Comparison of ENCODE assay signal across 1 cellular context in genomic region chrX:109856974-109857373, GRCh38.
TF ChIP-seq lines count a peak whose summit lies in the region.

No MANE protein-coding gene starts in this region.

TF ChIP-seq in HepG2, 621 proteins besides CTCF, POLR2A, EP300 and RAD21 (continued from another document):
- TF ChIP-seq ZNF318 (CRISPR knock-in tag; IDR thresholded peaks at IDR 0.05) (no peak), SAP130 (CRISPR knock-in tag; IDR thresholded peaks at IDR 0.05; ENCODE audit: low read depth) (0 out of 2 replicates have a peak, but pooled peaks have one; percentile 5), BCLAF1 (IDR thresholded peaks at IDR 0.05) (no peak), ZNF468 (CRISPR knock-in tag; IDR thresholded peaks at IDR 0.05) (no peak), ZFP36 (IDR thresholded peaks at IDR 0.05; ENCODE audit: borderline replicate concordance, low read depth, low read length, partially characterized antibody) (no peak), FOXP4 (CRISPR knock-in tag; IDR thresholded peaks at IDR 0.05) (0 out of 2 replicates have a peak, but pooled peaks have one; percentile 16), ZNF143 (CRISPR knock-in tag; IDR thresholded peaks at IDR 0.05) (no peak), FOXJ3 (CRISPR knock-in tag; IDR thresholded peaks at IDR 0.05; ENCODE audit: borderline replicate concordance) (no peak), HBP1 (CRISPR knock-in tag; IDR thresholded peaks at IDR 0.05; ENCODE audit: low read depth) (no peak), GATAD2A (CRISPR knock-in tag; IDR thresholded peaks at IDR 0.05) (peak; percentile 42; the same call in 1 of the 2 replicates), RARA (CRISPR knock-in tag; IDR thresholded peaks at IDR 0.05) (peak; percentile 84), KDM5A (IDR thresholded peaks at IDR 0.05; ENCODE audit: borderline replicate concordance, low read length) (peak; percentile 46; the same call in 1 of the 2 replicates), MED1 (CRISPR knock-in tag; IDR thresholded peaks at IDR 0.05) (0 out of 2 replicates have a peak, but pooled peaks have one; percentile 33), STAG1 (CRISPR knock-in tag; IDR thresholded peaks at IDR 0.05) (peak; percentile 68), ATF3 (CRISPR knock-in tag; IDR thresholded peaks at IDR 0.05) (no peak), PHF21A (CRISPR knock-in tag; IDR thresholded peaks at IDR 0.05) (0 out of 2 replicates have a peak, but pooled peaks have one; percentile 25), SMC3 (IDR thresholded peaks at IDR 0.05; ENCODE audit: low read length) (peak; percentile 72), ZNF607 (CRISPR knock-in tag; IDR thresholded peaks at IDR 0.05; ENCODE audit: borderline replicate concordance) (no peak), BHLHE40 (IDR thresholded peaks at IDR 0.05; ENCODE audit: low read length) (peak; percentile 38; the same call in 1 of the 2 replicates), CREM (IDR thresholded peaks at IDR 0.05) (0 out of 2 replicates have a peak, but pooled peaks have one; percentile 16), CREM (CRISPR knock-in tag; IDR thresholded peaks at IDR 0.05) (no peak), ELF3 (CRISPR knock-in tag; IDR thresholded peaks at IDR 0.05) (peak; percentile 22; the same call in 1 of the 2 replicates), ZNF282 (IDR thresholded peaks at IDR 0.05; ENCODE audit: partially characterized antibody) (no peak)
